8 cellular contexts compared by ENCODE assay signal in the genomic region with DNA sequence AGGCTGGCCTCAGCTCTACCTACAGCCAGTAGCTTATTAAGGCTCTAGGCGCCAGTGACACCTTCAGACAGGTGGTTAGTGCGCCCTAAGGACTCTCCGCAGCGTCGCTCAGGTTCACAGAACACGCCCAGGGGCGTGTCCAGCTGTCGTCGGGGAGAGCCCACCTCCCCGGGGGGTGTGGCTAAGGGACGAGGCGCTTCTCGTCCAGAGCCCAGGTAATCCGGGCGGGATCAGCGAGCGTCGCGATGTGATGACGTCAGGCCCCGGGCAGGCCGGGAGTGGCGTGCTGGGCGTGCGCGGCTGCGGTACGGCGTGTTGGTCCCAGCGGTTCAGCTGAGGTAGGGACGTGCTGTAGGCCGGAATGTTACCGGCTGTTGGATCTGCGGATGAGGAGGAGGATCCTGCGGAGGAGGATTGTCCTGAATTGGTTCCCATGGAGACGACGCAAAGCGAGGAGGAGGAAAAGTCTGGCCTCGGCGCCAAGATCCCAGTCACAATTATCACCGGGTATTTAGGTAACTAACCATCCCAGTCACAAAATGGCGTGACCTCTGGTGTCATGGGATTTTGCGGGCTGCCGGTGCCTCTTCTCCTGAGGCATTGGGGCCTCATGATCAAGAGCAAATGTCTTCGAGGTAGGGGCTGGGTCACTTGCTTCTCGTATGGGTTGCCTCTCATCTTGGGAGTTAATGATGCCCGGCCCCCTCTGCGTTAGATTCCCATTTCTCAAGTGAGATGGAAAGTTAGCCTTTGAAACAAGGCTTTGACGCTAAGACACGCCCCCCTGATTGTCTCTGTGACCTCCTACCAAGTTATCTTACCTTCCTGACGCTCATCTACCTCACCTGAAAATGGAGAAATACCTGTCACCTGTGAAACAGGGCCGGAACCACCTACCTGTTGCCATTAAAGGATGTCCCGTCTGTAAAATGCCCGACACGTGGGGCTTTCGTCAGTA. TPM values are rescaled to one million over a fixed set of nuclear protein-coding genes. Genes with fewer than 3 reads are reported as not detected.
DNase-seq lines count a peak whose midpoint lies in the region; ATAC-seq and TF ChIP-seq lines count a peak whose summit lies in the region.
"Not testable (repeated sequence)": the region's sequence is repeated elsewhere in the genome, so short reads cannot be mapped to it uniquely, and the experiment has no call there.

A gene (plus strand): TSS at position 184 of the 958 bp plus-strand sequence. CDS start 178 bp downstream, at position 362.

- CTCF ChIA-PET in CD4-positive, alpha-beta T cell (lab: Charles Lee), result not testable (repeated sequence)

- not testable (repeated sequence) for H3K9me3 Mint-ChIP-seq in CD4-positive, alpha-beta T cell

- peak; percentile 60 to 84 (median 72) for DNase-seq in CD4-positive, alpha-beta T cell
- DNase-seq in KBM-7 (peak; percentile 4), epithelial cell of esophagus (ENCODE audit: low read depth) (peak; percentile 50), left kidney (ENCODE audit: low read depth, low spot score) (peak; percentile 24), psoas muscle (peak; percentile 68 to 87)
- peak; percentile 81 for DNase-seq in activated naive CD4-positive, alpha-beta T cell treated with anti-CD3 and anti-CD28 coated beads, Interleukin-2, amount 50 U/mL, for 16 hours
- DNase-seq in stimulated activated CD8-positive, alpha-beta memory T cell treated with anti-CD3 and anti-CD28 coated beads, Interleukin-7, amount 100 ng/mL, for 1 hour (ENCODE audit: low read depth in 2 of 2), result peak; percentile 41 to 45

- H3K27ac Mint-ChIP-seq in CD4-positive, alpha-beta T cell, result peak within 1 kb of the TSS; percentile 94

- ATAC-seq in CD4-positive, alpha-beta T cell (ENCODE audit: poor library complexity); psoas muscle: not testable (repeated sequence)

- peak within 1 kb of the TSS; percentile 50 for H3K27ac ChIP-seq in CD4-positive, alpha-beta T cell (ENCODE audit: low read depth, low read length)
- peak within 1 kb of the TSS; percentile 69 for H3K27ac ChIP-seq in psoas muscle

- WGBS in psoas muscle, 3 donors, result 0 to 1% (median 1%) methylated on average over 27 to 37 of the region's 56 CpGs

- intact Hi-C loops in CD4-positive, alpha-beta T cell (cut with DNase I, micrococcal nuclease); psoas muscle (cut with DNase I): not testable (repeated sequence)

- H3K36me3 Mint-ChIP-seq in CD4-positive, alpha-beta T cell (ENCODE audit: low read depth), result not testable (repeated sequence)

- not testable (repeated sequence) for H3K4me1 Mint-ChIP-seq in CD4-positive, alpha-beta T cell (ENCODE audit: low read depth)

- H3K36me3 ChIP-seq in psoas muscle (ENCODE audit: insufficient read depth in 1 of 2, low read depth in 1 of 2), result not testable (repeated sequence)

- in situ Hi-C loops in KBM-7 (cut with MboI; ENCODE audit: low pct_unique_long_range_greater_than_20kb, low sequenced_read_pairs), result not testable (repeated sequence)

- peak within 1 kb of the TSS; percentile 62 for H3K4me3 ChIP-seq in WI38 (ENCODE audit: low read depth, low read length)
- peak within 1 kb of the TSS; percentile 54 for H3K4me3 ChIP-seq in epithelial cell of esophagus (ENCODE audit: low read length)
- H3K4me3 ChIP-seq in psoas muscle, result peak within 1 kb of the TSS; percentile 68

- POLR2A ChIA-PET in CD4-positive, alpha-beta T cell (lab: Charles Lee), result not testable (repeated sequence)

- peak within 1 kb of the TSS; percentile 87 for H3K4me3 Mint-ChIP-seq in CD4-positive, alpha-beta T cell

- not testable (repeated sequence) for H3K4me1 ChIP-seq in psoas muscle

- not testable (repeated sequence) for H3K9me3 ChIP-seq in CD4-positive, alpha-beta T cell (ENCODE audit: control insufficient read depth, low read length); psoas muscle

- not testable (repeated sequence) for H3K27me3 ChIP-seq in CD4-positive, alpha-beta T cell (ENCODE audit: control insufficient read depth, insufficient read depth, low read length); psoas muscle (ENCODE audit: insufficient read depth in 3 of 3, low read length in 2 of 3)

- TF ChIP-seq CTCF in CD4-positive, alpha-beta T cell (IDR thresholded peaks at IDR 0.05); WI38 (IDR thresholded peaks at IDR 0.05; ENCODE audit: low read depth, low read length); epithelial cell of esophagus (IDR thresholded peaks at IDR 0.05; ENCODE audit: insufficient read depth, low read depth, low read length, missing control alignments); psoas muscle (IDR thresholded peaks at IDR 0.05): not testable (repeated sequence)

- not testable (repeated sequence) for H3K27me3 Mint-ChIP-seq in CD4-positive, alpha-beta T cell

RNA-seq across cellular contexts. Expression of the gene that starts here (rescaled TPM):
- 10 to 100 TPM; 33.9 to 34.2 TPM for total RNA-seq in CD4-positive, alpha-beta T cell
- 10 to 100 TPM; 18.9 to 29.3 (median 25.3) TPM for total RNA-seq in psoas muscle
- 10 to 100 TPM; 22.7 to 63.2 (median 28.0) TPM for polyA plus RNA-seq in psoas muscle

Comparison
In these comparisons a context has a peak if more than half of its experiments do, and no peak if none do; other contexts are left out.
1. DNase-seq: peak in every context shown above with its lines; median percentile 81 in activated naive CD4-positive, alpha-beta T cell treated with anti-CD3 and anti-CD28 coated beads, Interleukin-2, amount 50 U/mL, for 16 hours; 78 in psoas muscle; 72 in CD4-positive, alpha-beta T cell; 50 in epithelial cell of esophagus; 43 in stimulated activated CD8-positive, alpha-beta memory T cell treated with anti-CD3 and anti-CD28 coated beads, Interleukin-7, amount 100 ng/mL, for 1 hour; 24 in left kidney; 4 in KBM-7.